In the genomic region with DNA sequence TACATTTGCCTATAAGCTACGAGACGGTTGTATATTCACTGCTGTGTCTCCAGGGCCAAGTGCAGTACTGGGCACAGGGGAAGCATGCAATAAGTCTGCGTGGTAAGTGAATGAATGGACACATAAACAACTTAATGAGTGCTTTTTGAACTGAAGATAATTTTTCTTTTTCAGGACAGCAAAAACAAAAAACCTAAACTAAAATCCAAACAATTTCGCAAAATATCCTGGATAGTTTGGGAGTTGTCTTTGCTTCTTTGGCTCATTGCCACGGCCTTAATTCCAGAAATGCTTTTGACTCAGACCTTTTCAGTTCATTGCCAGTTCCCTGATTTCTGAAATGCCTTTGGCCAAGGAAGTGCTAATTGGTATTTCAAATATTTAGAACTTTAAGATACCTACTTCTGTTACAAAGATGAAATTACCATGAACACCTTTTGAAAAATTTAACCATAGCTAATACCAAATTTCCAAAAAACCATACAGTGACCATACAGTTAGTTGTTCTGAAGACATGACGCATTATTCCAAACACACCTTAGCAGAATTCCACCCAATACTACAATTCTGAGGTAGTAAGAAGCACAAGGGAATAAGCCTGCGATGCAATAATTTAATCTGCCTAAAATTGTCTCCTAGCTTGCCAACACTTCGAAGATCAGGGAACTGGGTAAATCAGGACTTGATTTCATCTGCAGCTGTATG, we compare ENCODE assay signal across 14 cellular contexts. TPM values are rescaled to one million over a fixed set of nuclear protein-coding genes. Genes with fewer than 3 reads are reported as not detected.
DNase-seq lines count a peak whose midpoint lies in the region; TF ChIP-seq lines count a peak whose summit lies in the region.
"Had no signal": no experiment of that assay in that cellular context is flagged by ENCODE, and none has a peak within 500 bp of the region (broad histone marks: within the 10 kb centered on the region; RNA-seq: fewer than 3 reads in every experiment).

No MANE protein-coding gene starts in this region.

- TF ChIP-seq POLR2A in testis (IDR thresholded peaks at IDR 0.05), result no peak

- H3K36me3 ChIP-seq in brain microvascular endothelial cell (replicated peaks), result no peaks in the 10 kb centered on the region
- no peaks in the 10 kb centered on the region for H3K36me3 ChIP-seq in testis (ENCODE audit: low read depth, missing control alignments)
- H3K36me3 ChIP-seq: heart right ventricle, thoracic aorta had no signal

- intact Hi-C loops in testis (cut with DNase I; ENCODE audit: low total_unique reads), result no loop called here

- no peak overlapping the region for H3K4me3 ChIP-seq in brain microvascular endothelial cell (ENCODE audit: low read depth, low read length)
- H3K4me3 ChIP-seq in testis, result no peak overlapping the region
- H3K4me3 ChIP-seq: coronary artery, heart right ventricle, thoracic aorta had no signal

- DNase-seq in HT-29 (ENCODE audit: low spot score), result peak; percentile 12
- DNase-seq in brain microvascular endothelial cell, result peak; percentile 44
- peak; percentile 67 for DNase-seq in iris pigment epithelial cell (ENCODE audit: low read depth)
- DNase-seq in testis, result peak; percentile 20
- DNase-seq in activated CD4-positive, alpha-beta T cell treated with anti-CD3 and anti-CD28 coated beads for 4 hours, result no peak
- DNase-seq in NCI-H1436 (lab: John Stamatoyannopoulos, UW), result no peak
- DNase-seq in KG1 (lab: John Stamatoyannopoulos, UW), result no peak
- DNase-seq: activated gamma-delta T cell; GOT3; heart right ventricle; NCI-H187; NK-92 treated with Interleukin-12 subunit alpha and Interleukin-12 subunit beta, amount 100 ng/mL, for 24 hours had no signal

- no peaks in the 10 kb centered on the region for H3K9me3 ChIP-seq in testis
- H3K9me3 ChIP-seq: heart right ventricle, thoracic aorta had no signal

- no peak overlapping the region for H3K27ac ChIP-seq in brain microvascular endothelial cell
- no peak overlapping the region for H3K27ac ChIP-seq in testis
- H3K27ac ChIP-seq: coronary artery, thoracic aorta had no signal

- no peak for TF ChIP-seq CTCF in brain microvascular endothelial cell (IDR thresholded peaks at IDR 0.05; ENCODE audit: low read depth, low read length, missing control alignments)
- TF ChIP-seq CTCF in testis (IDR thresholded peaks at IDR 0.05), result no peak

- WGBS in testis, 2 donors, result 51 to 52% methylated on average over 8 of the region's 8 CpGs

- no peaks in the 10 kb centered on the region for H3K4me1 ChIP-seq in testis

- in situ Hi-C loops in brain microvascular endothelial cell (cut with HindIII; ENCODE audit: low pct_ligation_motif_present, low sequenced_read_pairs), result no loop called here

- H3K27me3 ChIP-seq in brain microvascular endothelial cell (replicated peaks), result no peaks in the 10 kb centered on the region
- no peaks in the 10 kb centered on the region for H3K27me3 ChIP-seq in testis
- H3K27me3 ChIP-seq: heart right ventricle had no signal

RNA-seq across cellular contexts. Expression of gene TEK, which starts 42.8 kb away (rescaled TPM):
- 0.15 and 0.23 TPM in 2 replicates for total RNA-seq in HT-29 (2014; rRNA removed; shearing (Covaris generic))
- total RNA-seq in testis, result 1 to 10 TPM; 3.2 to 3.9 TPM
- polyA plus RNA-seq in testis (ENCODE audit: insufficient read depth, low read depth, low replicate concordance), result 3.7 TPM

Comparison
In these comparisons a context has a peak if more than half of its experiments do, and no peak if none do; other contexts are left out.
1. DNase-seq: peak in HT-29 (single experiment), brain microvascular endothelial cell (single experiment), iris pigment epithelial cell (single experiment) and testis (single experiment); none in activated CD4-positive, alpha-beta T cell treated with anti-CD3 and anti-CD28 coated beads for 4 hours (0 of 2), NCI-H1436 (single experiment) and KG1 (single experiment).